In genomic region chr13:113981611-113982295, GRCh38 we compare ENCODE assay signal across 18 cellular contexts. TPM values are rescaled to one million over a fixed set of nuclear protein-coding genes. Genes with fewer than 3 reads are reported as not detected.
A peak's percentile ranks its signal among the peaks of the same experiment; 100 is the strongest.
DNase-seq lines count a peak whose midpoint lies in the region; ATAC-seq and TF ChIP-seq lines count a peak whose summit lies in the region.
"Had no signal": no experiment of that assay in that cellular context is flagged by ENCODE, and none has a peak within 500 bp of the region (broad histone marks: within the 10 kb centered on the region; RNA-seq: fewer than 3 reads in every experiment).

No MANE protein-coding gene starts in this region.

- peak overlapping the region; percentile 33 for H3K27ac Mint-ChIP-seq in activated T-cell treated with anti-CD3 and anti-CD28 coated beads, Interleukin-2, amount 50 U/mL, for 72 hours
- no peak overlapping the region for H3K27ac Mint-ChIP-seq in chondrocyte (ENCODE audit: unreplicated experiment)
- H3K27ac Mint-ChIP-seq in naive thymus-derived CD4-positive, alpha-beta T cell, result peak overlapping the region in 5 of 9 donors; percentile 20 to 82 (median 44)
- H3K27ac Mint-ChIP-seq in type B pancreatic cell, result peak overlapping the region; percentile 43
- no peak overlapping the region for H3K27ac Mint-ChIP-seq in MCF 10A (ENCODE audit: low read depth, unreplicated experiment)
- H3K27ac Mint-ChIP-seq: activated CD4-positive, alpha-beta T cell treated with anti-CD3 and anti-CD28 coated beads, Interleukin-2, amount 10 ng/mL, durations not matched to agents 24 days and 14 days; activated naive CD8-positive, alpha-beta T cell treated with anti-CD3 and anti-CD28 coated beads for 36 hours had no signal

- H3K4me1 Mint-ChIP-seq in activated T-cell treated with anti-CD3 and anti-CD28 coated beads, Interleukin-2, amount 50 U/mL, for 72 hours (ENCODE audit: low read depth), result no peaks in the 10 kb centered on the region
- H3K4me1 Mint-ChIP-seq in activated T-cell treated with anti-CD3 and anti-CD28 coated beads, Interleukin-2, amount 50 U/mL, for 4 hours (ENCODE audit: low read depth), result no peaks in the 10 kb centered on the region
- H3K4me1 Mint-ChIP-seq in chondrocyte (ENCODE audit: low read depth), result peaks cover 28% of the 10 kb centered on the region
- peaks cover 0 to 8% (median 3%) of the 10 kb centered on the region in 7 donors for H3K4me1 Mint-ChIP-seq in naive thymus-derived CD4-positive, alpha-beta T cell
- H3K4me1 Mint-ChIP-seq in type B pancreatic cell (ENCODE audit: unreplicated experiment), result no peaks in the 10 kb centered on the region
- peaks cover 28% of the 10 kb centered on the region for H3K4me1 Mint-ChIP-seq in MCF 10A (ENCODE audit: insufficient read depth, unreplicated experiment)
- H3K4me1 Mint-ChIP-seq: activated CD4-positive, alpha-beta T cell treated with anti-CD3 and anti-CD28 coated beads, Interleukin-2, amount 10 ng/mL, durations not matched to agents 24 days and 14 days; activated naive CD8-positive, alpha-beta T cell treated with anti-CD3 and anti-CD28 coated beads for 36 hours had no signal

- DNase-seq in activated T-cell treated with anti-CD3 and anti-CD28 coated beads, Interleukin-2, amount 50 U/mL, for 72 hours, result no peak
- no peak for DNase-seq in activated T-cell treated with anti-CD3 and anti-CD28 coated beads, Interleukin-2, amount 50 U/mL, for 4 hours
- DNase-seq in chondrocyte (ENCODE audit: low spot score), result peak; percentile 80
- peak in 1 of 9 donors; percentile 6 for DNase-seq in naive thymus-derived CD4-positive, alpha-beta T cell
- DNase-seq in type B pancreatic cell (ENCODE audit: extremely low spot score, unreplicated experiment), result no peak
- DNase-seq in KBM-7, result no peak
- no peak for DNase-seq in MCF 10A (ENCODE audit: unreplicated experiment)
- DNase-seq: activated CD4-positive, alpha-beta T cell treated with anti-CD3 and anti-CD28 coated beads, Interleukin-2, amount 10 ng/mL, durations not matched to agents 24 days and 14 days; activated naive CD8-positive, alpha-beta T cell treated with anti-CD3 and anti-CD28 coated beads for 36 hours; effector memory CD4-positive, alpha-beta T cell; H7; Karpas-422; NCI-H524 treated with DMSO at 0.1 percent for 48 hours had no signal

- H3K4me1 ChIP-seq in naive thymus-derived CD4-positive, alpha-beta T cell (ENCODE audit: control insufficient read depth in 2 of 2, insufficient read depth in 2 of 2, low read length in 2 of 2), result no peaks in the 10 kb centered on the region

- H3K9me3 Mint-ChIP-seq in activated T-cell treated with anti-CD3 and anti-CD28 coated beads, Interleukin-2, amount 50 U/mL, for 72 hours, result peaks cover 0 to 4% of the 10 kb centered on the region in 2 donors
- H3K9me3 Mint-ChIP-seq in activated T-cell treated with anti-CD3 and anti-CD28 coated beads, Interleukin-2, amount 50 U/mL, for 4 hours, result no peaks in the 10 kb centered on the region
- H3K9me3 Mint-ChIP-seq in chondrocyte (ENCODE audit: low read depth), result no peaks in the 10 kb centered on the region
- H3K9me3 Mint-ChIP-seq in naive thymus-derived CD4-positive, alpha-beta T cell, result peaks cover 0 to 26% (median 0%) of the 10 kb centered on the region in 11 donors
- no peaks in the 10 kb centered on the region for H3K9me3 Mint-ChIP-seq in type B pancreatic cell
- H3K9me3 Mint-ChIP-seq in MCF 10A (ENCODE audit: unreplicated experiment), result no peaks in the 10 kb centered on the region
- H3K9me3 Mint-ChIP-seq: activated CD4-positive, alpha-beta T cell treated with anti-CD3 and anti-CD28 coated beads, Interleukin-2, amount 10 ng/mL, durations not matched to agents 24 days and 14 days; activated naive CD8-positive, alpha-beta T cell treated with anti-CD3 and anti-CD28 coated beads for 36 hours; CD4-positive, alpha-beta T cell had no signal

- CTCF ChIA-PET in naive thymus-derived CD4-positive, alpha-beta T cell (lab: Charles Lee), result no interaction called here
- CTCF ChIA-PET in MCF 10A (lab: Yijun Ruan, JAX), result interaction anchor here (0.8 to 2.2 kb wide), 4 partner anchors 13 to 205 kb away, joined by 3 to 6 read pairs (median 4); no protein-coding TSS in a partner anchor

- peaks cover 5 to 15% of the 10 kb centered on the region in 2 donors for H3K36me3 Mint-ChIP-seq in activated T-cell treated with anti-CD3 and anti-CD28 coated beads, Interleukin-2, amount 50 U/mL, for 72 hours (ENCODE audit: insufficient read depth in 2 of 2)
- H3K36me3 Mint-ChIP-seq in activated T-cell treated with anti-CD3 and anti-CD28 coated beads, Interleukin-2, amount 50 U/mL, for 4 hours (ENCODE audit: insufficient read depth), result peaks cover 40% of the 10 kb centered on the region
- H3K36me3 Mint-ChIP-seq in chondrocyte (ENCODE audit: low read depth) (peaks cover 25% of the 10 kb centered on the region), type B pancreatic cell (peaks cover 5% of the 10 kb centered on the region), MCF 10A (ENCODE audit: insufficient read depth, unreplicated experiment) (peaks cover 13% of the 10 kb centered on the region)
- H3K36me3 Mint-ChIP-seq in naive thymus-derived CD4-positive, alpha-beta T cell, result peaks cover 15 to 55% (median 37%) of the 10 kb centered on the region in 5 donors

- H3K27me3 Mint-ChIP-seq in activated T-cell treated with anti-CD3 and anti-CD28 coated beads, Interleukin-2, amount 50 U/mL, for 72 hours (ENCODE audit: low read depth), result no peaks in the 10 kb centered on the region
- no peaks in the 10 kb centered on the region for H3K27me3 Mint-ChIP-seq in activated T-cell treated with anti-CD3 and anti-CD28 coated beads, Interleukin-2, amount 50 U/mL, for 4 hours (ENCODE audit: low read depth)
- H3K27me3 Mint-ChIP-seq in chondrocyte (ENCODE audit: low read depth) (no peaks in the 10 kb centered on the region), type B pancreatic cell (no peaks in the 10 kb centered on the region), MCF 10A (ENCODE audit: insufficient read depth, unreplicated experiment) (no peaks in the 10 kb centered on the region)
- H3K27me3 Mint-ChIP-seq in naive thymus-derived CD4-positive, alpha-beta T cell, result peaks cover 0 to 2% (median 0%) of the 10 kb centered on the region in 5 donors
- H3K27me3 Mint-ChIP-seq: activated CD4-positive, alpha-beta T cell treated with anti-CD3 and anti-CD28 coated beads, Interleukin-2, amount 10 ng/mL, durations not matched to agents 24 days and 14 days; activated naive CD8-positive, alpha-beta T cell treated with anti-CD3 and anti-CD28 coated beads for 36 hours; CD4-positive, alpha-beta T cell had no signal

- POLR2A ChIA-PET in naive thymus-derived CD4-positive, alpha-beta T cell (lab: Charles Lee), result interaction anchor here (1.7 kb wide), 1 partner anchor 12 kb away, joined by 4 read pairs; no protein-coding TSS in a partner anchor
- POLR2A ChIA-PET in MCF 10A (lab: Yijun Ruan, JAX), result interaction anchor here (0.6 to 2.5 kb wide), 11 partner anchors 8 to 295 kb away, joined by 3 to 33 read pairs (median 6); partner anchors contain the start of gene CDC16

- BruUV-seq in MCF 10A (replicated peaks; lab: Mats Ljungman, UMichigan), result no TSS peak

- no peak overlapping the region for H3K27ac ChIP-seq in naive thymus-derived CD4-positive, alpha-beta T cell (ENCODE audit: low read depth, low read length)
- H3K27ac ChIP-seq: cardiac muscle cell had no signal

- peaks cover 28 to 61% (median 33%) of the 10 kb centered on the region in 3 experiments for H3K36me3 ChIP-seq in naive thymus-derived CD4-positive, alpha-beta T cell (ENCODE audit: control insufficient read depth in 2 of 3, insufficient read depth in 3 of 3, low read length in 3 of 3)
- H3K36me3 ChIP-seq: cardiac muscle cell had no signal

- no peak for ATAC-seq in activated T-cell treated with anti-CD3 and anti-CD28 coated beads, Interleukin-2, amount 50 U/mL, for 72 hours (replicated peaks in 1 of 2)
- no peak for ATAC-seq in activated T-cell treated with anti-CD3 and anti-CD28 coated beads, Interleukin-2, amount 50 U/mL, for 4 hours
- no peak for ATAC-seq in naive thymus-derived CD4-positive, alpha-beta T cell
- no peak for ATAC-seq in HG03571 (IDR thresholded peaks at IDR 0.05; ENCODE audit: unreplicated experiment)

- in situ Hi-C loops in KBM-7 (cut with MboI; ENCODE audit: low pct_unique_long_range_greater_than_20kb, low sequenced_read_pairs), result no loop called here

- intact Hi-C loops in naive thymus-derived CD4-positive, alpha-beta T cell (cut with micrococcal nuclease), result no loop called here
- intact Hi-C loops in MCF 10A (cut with micrococcal nuclease), result no loop called here

- H3K4me3 ChIP-seq in naive thymus-derived CD4-positive, alpha-beta T cell (ENCODE audit: low read length), result no peak overlapping the region
- H3K4me3 ChIP-seq: cardiac muscle cell, tibial nerve had no signal

- no peaks in the 10 kb centered on the region for H3K27me3 ChIP-seq in naive thymus-derived CD4-positive, alpha-beta T cell (ENCODE audit: control insufficient read depth in 2 of 2, insufficient read depth in 2 of 2, low read length in 2 of 2)
- H3K27me3 ChIP-seq: cardiac muscle cell, tibial nerve had no signal

- TF ChIP-seq CTCF in chondrocyte (IDR thresholded peaks at IDR 0.05), result no peak
- TF ChIP-seq CTCF in type B pancreatic cell (conservative IDR thresholded peaks at IDR 0.05), result no peak
- TF ChIP-seq CTCF in MCF 10A (IDR thresholded peaks at IDR 0.05; ENCODE audit: unreplicated experiment), result no peak

- no peak overlapping the region for H3K4me3 Mint-ChIP-seq in activated T-cell treated with anti-CD3 and anti-CD28 coated beads, Interleukin-2, amount 50 U/mL, for 72 hours
- H3K4me3 Mint-ChIP-seq in activated T-cell treated with anti-CD3 and anti-CD28 coated beads, Interleukin-2, amount 50 U/mL, for 4 hours, result no peak overlapping the region
- H3K4me3 Mint-ChIP-seq in chondrocyte (ENCODE audit: unreplicated experiment) (no peak overlapping the region), type B pancreatic cell (no peak overlapping the region), MCF 10A (ENCODE audit: unreplicated experiment) (no peak overlapping the region)
- peak overlapping the region in 4 of 10 donors; percentile 13 to 45 (median 24) for H3K4me3 Mint-ChIP-seq in naive thymus-derived CD4-positive, alpha-beta T cell
- H3K4me3 Mint-ChIP-seq: activated CD4-positive, alpha-beta T cell treated with anti-CD3 and anti-CD28 coated beads, Interleukin-2, amount 10 ng/mL, durations not matched to agents 24 days and 14 days; activated naive CD8-positive, alpha-beta T cell treated with anti-CD3 and anti-CD28 coated beads for 36 hours; CD4-positive, alpha-beta T cell had no signal

- no peaks in the 10 kb centered on the region for H3K9me3 ChIP-seq in naive thymus-derived CD4-positive, alpha-beta T cell (ENCODE audit: control insufficient read depth in 2 of 3, low read length in 3 of 3)
- H3K9me3 ChIP-seq: tibial nerve had no signal

RNA-seq across cellular contexts. Expression of gene C13orf46, which starts 7.9 kb away (rescaled TPM):
- 1 to 10 TPM; 4.6 to 6.9 TPM for total RNA-seq in activated T-cell treated with anti-CD3 and anti-CD28 coated beads, Interleukin-2, amount 50 U/mL, for 72 hours
- total RNA-seq in activated T-cell treated with anti-CD3 and anti-CD28 coated beads, Interleukin-2, amount 50 U/mL, for 4 hours, result 1 to 10 TPM; 1.1 to 1.5 (median 1.4) TPM
- total RNA-seq in chondrocyte (1.7 to 2.2 TPM (median 2.0 TPM) in 3 replicates), type B pancreatic cell (ENCODE audit: low replicate concordance) (0.29 TPM in 1 of 2 replicates, not detected in the other), MCF 10A (2022) (0.54 and 1.4 TPM in 2 replicates)
- 10 to 100 TPM in 4 of 5 experiments, 1 to 10 TPM in 1; 8.0 to 27.0 (median 19.1) TPM for total RNA-seq in naive thymus-derived CD4-positive, alpha-beta T cell
- 1 to 10 TPM; 1.3 to 1.4 TPM for polyA plus RNA-seq in naive thymus-derived CD4-positive, alpha-beta T cell
- total RNA-seq: cardiac muscle cell, H7 had no signal
- polyA plus RNA-seq: keratinocyte had no signal

Comparison
In these comparisons a context has a peak if more than half of its experiments do, and no peak if none do; other contexts are left out.
1. H3K27ac Mint-ChIP-seq: peak in activated T-cell treated with anti-CD3 and anti-CD28 coated beads, Interleukin-2, amount 50 U/mL, for 72 hours (single experiment), naive thymus-derived CD4-positive, alpha-beta T cell (5 of 9) and type B pancreatic cell (single experiment); none in chondrocyte (single experiment) and MCF 10A (single experiment).